In genomic region chr2:237955640-237956401, GRCh38 we compare ENCODE assay signal across 10 cellular contexts. TPM values are rescaled to one million over a fixed set of nuclear protein-coding genes. Genes with fewer than 3 reads are reported as not detected.
DNase-seq lines count a peak whose midpoint lies in the region; ATAC-seq and TF ChIP-seq lines count a peak whose summit lies in the region.
"Had no signal": no experiment of that assay in that cellular context is flagged by ENCODE, and none has a peak within 500 bp of the region (broad histone marks: within the 10 kb centered on the region; RNA-seq: fewer than 3 reads in every experiment).

No MANE protein-coding gene starts in this region.

- peaks cover 73% of the 10 kb centered on the region for H3K27me3 Mint-ChIP-seq in activated naive CD4-positive, alpha-beta T cell treated with anti-CD3 and anti-CD28 coated beads, Interleukin-2, amount 10 ng/mL, durations not matched to agents 7 days and 5 days
- peaks cover 20% of the 10 kb centered on the region for H3K27me3 Mint-ChIP-seq in T-helper 17 cell

- intact Hi-C loops in lower lobe of right lung (cut with DNase I) = no loop called here
- intact Hi-C loops in uterus (cut with DNase I; ENCODE audit: low total_unique reads) = no loop called here
- intact Hi-C loops in OCI-LY7 (cut with micrococcal nuclease; ENCODE audit: unreplicated experiment) = no loop called here

- no peaks in the 10 kb centered on the region for H3K36me3 Mint-ChIP-seq in activated naive CD4-positive, alpha-beta T cell treated with anti-CD3 and anti-CD28 coated beads, Interleukin-2, amount 10 ng/mL, durations not matched to agents 7 days and 5 days
- peaks cover 3% of the 10 kb centered on the region for H3K36me3 Mint-ChIP-seq in T-helper 17 cell (ENCODE audit: low read depth)

- ATAC-seq in lower lobe of right lung (peak in 1 of 2 donors; percentile 45), T-helper 17 cell (no peak), HG03457 (IDR thresholded peaks at IDR 0.05; ENCODE audit: unreplicated experiment) (no peak)

- H3K4me2 ChIP-seq in OCI-LY7 (ENCODE audit: low read length) = no peak overlapping the region

- H3K27me3 ChIP-seq in lower lobe of right lung (ENCODE audit: low read depth) = peaks cover 30% of the 10 kb centered on the region
- H3K27me3 ChIP-seq in uterus = no peaks in the 10 kb centered on the region

- POLR2A ChIA-PET in OCI-LY7 (lab: Charles Lee) = no interaction called here

- peak; percentile 32 for DNase-seq in activated naive CD4-positive, alpha-beta T cell treated with anti-CD3 and anti-CD28 coated beads, Interleukin-2, amount 10 ng/mL, durations not matched to agents 7 days and 5 days
- no peak for DNase-seq in activated naive CD4-positive, alpha-beta T cell treated with Interleukin-2 at 50 U/mL for 16 hours
- peak; percentile 61 for DNase-seq in ecto neural progenitor cell (ENCODE audit: low spot score)
- DNase-seq in lower lobe of right lung = no peak
- DNase-seq in uterus = peak in 1 of 2 donors; percentile 24
- DNase-seq in T-helper 17 cell = no peak
- DNase-seq in OCI-LY7 (ENCODE audit: low spot score) = no peak
- DNase-seq: HCEC 1CT had no signal

- H3K36me3 ChIP-seq in lower lobe of right lung (no peaks in the 10 kb centered on the region), uterus (no peaks in the 10 kb centered on the region), OCI-LY7 (ENCODE audit: insufficient read depth, low read length) (no peaks in the 10 kb centered on the region)

- peaks cover 19% of the 10 kb centered on the region for H3K4me1 Mint-ChIP-seq in activated naive CD4-positive, alpha-beta T cell treated with anti-CD3 and anti-CD28 coated beads, Interleukin-2, amount 10 ng/mL, durations not matched to agents 7 days and 5 days
- peaks cover 9% of the 10 kb centered on the region for H3K4me1 Mint-ChIP-seq in T-helper 17 cell

- H3K27ac ChIP-seq in lower lobe of right lung (no peak overlapping the region), uterus (no peak overlapping the region), OCI-LY7 (ENCODE audit: low read depth, low read length, poor library complexity, severe bottlenecking) (no peak overlapping the region)
- H3K27ac ChIP-seq: C4-2B had no signal

- H4K20me1 ChIP-seq in OCI-LY7 (ENCODE audit: insufficient read depth, low read length) = no peaks in the 10 kb centered on the region

- CTCF ChIA-PET in activated naive CD4-positive, alpha-beta T cell treated with anti-CD3 and anti-CD28 coated beads, Interleukin-2, amount 10 ng/mL, durations not matched to agents 7 days and 5 days (lab: Charles Lee) = no interaction called here
- CTCF ChIA-PET in OCI-LY7 (lab: Charles Lee; ENCODE audit: unreplicated experiment) = no interaction called here

- no peaks in the 10 kb centered on the region for H3K9me2 ChIP-seq in OCI-LY7 (ENCODE audit: insufficient read depth, low read length)

- no peak overlapping the region for H3K27ac Mint-ChIP-seq in activated naive CD4-positive, alpha-beta T cell treated with anti-CD3 and anti-CD28 coated beads, Interleukin-2, amount 10 ng/mL, durations not matched to agents 7 days and 5 days
- H3K27ac Mint-ChIP-seq in T-helper 17 cell = no peak overlapping the region

- no peaks in the 10 kb centered on the region for H3K9me3 Mint-ChIP-seq in activated naive CD4-positive, alpha-beta T cell treated with anti-CD3 and anti-CD28 coated beads, Interleukin-2, amount 10 ng/mL, durations not matched to agents 7 days and 5 days

- peaks cover 10% of the 10 kb centered on the region for H3K4me1 ChIP-seq in lower lobe of right lung
- peaks cover 0 to 10% of the 10 kb centered on the region in 2 donors for H3K4me1 ChIP-seq in uterus
- H3K4me1 ChIP-seq in OCI-LY7 (ENCODE audit: insufficient read depth, low read length, poor library complexity, severe bottlenecking) = no peaks in the 10 kb centered on the region

- H3K4me3 ChIP-seq in lower lobe of right lung (peak overlapping the region; percentile 37), uterus (peak overlapping the region; percentile 17 to 26), OCI-LY7 (ENCODE audit: low read depth, low read length, poor library complexity, severe bottlenecking) (no peak overlapping the region)

- H2AFZ ChIP-seq in OCI-LY7 (ENCODE audit: low read length) = no peak overlapping the region

- BruUV-seq in OCI-LY7 (replicated peaks; lab: Mats Ljungman, UMichigan) = no TSS peak

- no peak overlapping the region for H3K4me3 Mint-ChIP-seq in activated naive CD4-positive, alpha-beta T cell treated with anti-CD3 and anti-CD28 coated beads, Interleukin-2, amount 10 ng/mL, durations not matched to agents 7 days and 5 days
- H3K4me3 Mint-ChIP-seq in T-helper 17 cell = no peak overlapping the region

- H3K9me3 ChIP-seq in lower lobe of right lung = no peaks in the 10 kb centered on the region
- H3K9me3 ChIP-seq in uterus = no peaks in the 10 kb centered on the region
- no peaks in the 10 kb centered on the region for H3K9me3 ChIP-seq in T-helper 17 cell (ENCODE audit: control insufficient read depth, low read length, poor library complexity, severe bottlenecking)
- no peaks in the 10 kb centered on the region for H3K9me3 ChIP-seq in OCI-LY7 (ENCODE audit: low read length)

- TF ChIP-seq CTCF in lower lobe of right lung (IDR thresholded peaks at IDR 0.05) = no peak
- no peak for TF ChIP-seq CTCF in uterus (IDR thresholded peaks at IDR 0.05)
- no peak for TF ChIP-seq CTCF in OCI-LY7 (conservative IDR thresholded peaks at IDR 0.05; ENCODE audit: low read length)

- no peaks in the 10 kb centered on the region for H3K79me2 ChIP-seq in OCI-LY7 (ENCODE audit: insufficient read depth, low read depth, low read length)

- TF ChIP-seq POLR2A in uterus (IDR thresholded peaks at IDR 0.05) = no peak

RNA-seq across cellular contexts. Expression of gene UBE2F, which starts 11.0 kb away (rescaled TPM):
- total RNA-seq in lower lobe of right lung (59.5 TPM), uterus (10 to 100 TPM; 40.7 to 88.9 (median 64.9) TPM), T-helper 17 cell (10 to 100 TPM; 34.6 to 40.3 TPM), OCI-LY7 (2022) (21.0 and 27.1 TPM in 2 replicates)
- total RNA-seq in OCI-LY7 (2014; rRNA removed; shearing (Covaris generic)) = 18.1 and 19.9 TPM in 2 replicates

Comparison
In these comparisons a context has a peak if more than half of its experiments do, and no peak if none do; other contexts are left out.
1. DNase-seq: peak in activated naive CD4-positive, alpha-beta T cell treated with anti-CD3 and anti-CD28 coated beads, Interleukin-2, amount 10 ng/mL, durations not matched to agents 7 days and 5 days (single experiment) and ecto neural progenitor cell (single experiment); none in activated naive CD4-positive, alpha-beta T cell treated with Interleukin-2 at 50 U/mL for 16 hours (single experiment), lower lobe of right lung (single experiment), T-helper 17 cell (0 of 3) and OCI-LY7 (single experiment).